ENCODE assay signal across 17 cellular contexts in genomic region chr20:62370807-62371587, GRCh38. TPM values are rescaled to one million over a fixed set of nuclear protein-coding genes. Genes with fewer than 3 reads are reported as not detected.
DNase-seq lines count a peak whose midpoint lies in the region; ATAC-seq and TF ChIP-seq lines count a peak whose summit lies in the region.
"Had no signal": no experiment of that assay in that cellular context is flagged by ENCODE, and none has a peak within 500 bp of the region (broad histone marks: within the 10 kb centered on the region; RNA-seq: fewer than 3 reads in every experiment).

No MANE protein-coding gene starts in this region.

- DNase-seq in ascending aorta (ENCODE audit: low spot score in 2 of 2) (no peak), right lobe of liver (peak in 2 of 3 donors; percentile 86 to 90), tibial artery (no peak)
- DNase-seq: activated CD4-positive, alpha-beta memory T cell treated with anti-CD3 and anti-CD28 coated beads, Interleukin-2, amount 10 ng/mL, durations not matched to agents 7 days and 5 days; CD4-positive, CD25-positive, alpha-beta regulatory T cell; H9; hippocampal formation; KBM-7; NCI-H1417; nephron progenitor cell; stimulated activated CD4-positive, alpha-beta T cell treated with anti-CD3 and anti-CD28 coated beads, Interleukin-4, amount 100 ng/mL, for 1 hour had no signal

- no peaks in the 10 kb centered on the region for H3K27me3 ChIP-seq in ascending aorta
- H3K27me3 ChIP-seq in right lobe of liver = no peaks in the 10 kb centered on the region
- no peaks in the 10 kb centered on the region for H3K27me3 ChIP-seq in tibial artery
- H3K27me3 ChIP-seq: right atrium auricular region had no signal

- H3K36me3 ChIP-seq in ascending aorta (no peaks in the 10 kb centered on the region), right lobe of liver (no peaks in the 10 kb centered on the region), tibial artery (no peaks in the 10 kb centered on the region)
- H3K36me3 ChIP-seq: right atrium auricular region had no signal

- no peak for TF ChIP-seq RAD21 in Ishikawa (IDR thresholded peaks at IDR 0.05; ENCODE audit: low read depth)

- intact Hi-C loops in ascending aorta (cut with DNase I) = loop anchor here (10.0 kb wide), 1 partner anchor 226 kb away; the partner anchor contains the start of genes PSMA7 and SS18L1
- intact Hi-C loops in right lobe of liver (cut with DNase I) = no loop called here
- intact Hi-C loops in tibial artery (cut with DNase I; ENCODE audit: low total_unique reads) = no loop called here

- no peak overlapping the region for H3K4me3 ChIP-seq in ascending aorta
- H3K4me3 ChIP-seq in right lobe of liver = peak overlapping the region in 1 of 3 donors; percentile 11
- no peak overlapping the region for H3K4me3 ChIP-seq in tibial artery
- H3K4me3 ChIP-seq: GM12878, right atrium auricular region had no signal

- TF ChIP-seq POLR2A in right lobe of liver (IDR thresholded peaks at IDR 0.05) = no peak

- ATAC-seq in right lobe of liver (peak in 2 of 4 donors; percentile 57 to 80), HG03045 (IDR thresholded peaks at IDR 0.05; ENCODE audit: unreplicated experiment) (no peak), GM21515 (IDR thresholded peaks at IDR 0.05; ENCODE audit: unreplicated experiment) (no peak), HG02973 (IDR thresholded peaks at IDR 0.05; ENCODE audit: unreplicated experiment) (no peak)
- ATAC-seq: GM12878 had no signal

- H3K27ac ChIP-seq in ascending aorta (peak overlapping the region; percentile 78 to 98), right lobe of liver (peak overlapping the region in 1 of 3 donors; percentile 85), tibial artery (peak overlapping the region; percentile 96 to 98)

- TF ChIP-seq CTCF in ascending aorta (IDR thresholded peaks at IDR 0.05) (no peak), right lobe of liver (IDR thresholded peaks at IDR 0.05) (no peak), tibial artery (IDR thresholded peaks at IDR 0.05) (no peak)

- 11% methylated on average over 5 of the region's 18 CpGs for WGBS in right lobe of liver (ENCODE audit: insufficient coverage, low coverage, low lambda C conversion rate, missing lambda C conversion rate)

- no peak for TF ChIP-seq EP300 in Ishikawa (IDR thresholded peaks at IDR 0.05; ENCODE audit: borderline replicate concordance)

- H3K9me3 ChIP-seq in ascending aorta (no peaks in the 10 kb centered on the region), right lobe of liver (no peaks in the 10 kb centered on the region), tibial artery (no peaks in the 10 kb centered on the region)
- H3K9me3 ChIP-seq: right atrium auricular region had no signal

- H3K4me1 ChIP-seq in ascending aorta (peaks cover 27 to 64% of the 10 kb centered on the region in 2 donors), right lobe of liver (peaks cover 0 to 53% (median 24%) of the 10 kb centered on the region in 4 donors), tibial artery (peaks cover 22 to 87% (median 76%) of the 10 kb centered on the region in 4 donors)

TF ChIP-seq in Ishikawa, 13 proteins besides CTCF, POLR2A, EP300 and RAD21:
- TF ChIP-seq TCF12 (IDR thresholded peaks at IDR 0.05; ENCODE audit: low read depth) (no peak), TAF1 (IDR thresholded peaks at IDR 0.05; ENCODE audit: low read depth) (no peak), MAX (IDR thresholded peaks at IDR 0.05) (peak; percentile 65; the same call in 1 of the 2 replicates), CREB1 (IDR thresholded peaks at IDR 0.05; ENCODE audit: low read depth) (no peak), EGR1 (IDR thresholded peaks at IDR 0.05) (no peak), USF1 (IDR thresholded peaks at IDR 0.05) (no peak), NFIC (IDR thresholded peaks at IDR 0.05) (peak; percentile 65; the same call in 1 of the 2 replicates), REST (IDR thresholded peaks at IDR 0.05; ENCODE audit: low read depth) (no peak), FOXM1 (IDR thresholded peaks at IDR 0.05; ENCODE audit: borderline replicate concordance, low read depth) (no peak), CEBPB (IDR thresholded peaks at IDR 0.05) (no peak), YY1 (IDR thresholded peaks at IDR 0.05; ENCODE audit: low read depth) (0 out of 2 replicates have a peak, but pooled peaks have one; percentile 15), ZBTB7A (IDR thresholded peaks at IDR 0.05; ENCODE audit: low read depth) (no peak), TEAD4 (IDR thresholded peaks at IDR 0.05) (no peak)

RNA-seq across cellular contexts. Expression of gene LAMA5, which starts 3.9 kb away (rescaled TPM):
- total RNA-seq in ascending aorta = 469 TPM
- total RNA-seq in right lobe of liver = 10 to 100 TPM; 30.3 to 80.8 (median 47.1) TPM

RNA-seq across cellular contexts. Expression of gene RPS21, which starts 15.9 kb away (rescaled TPM):
- total RNA-seq in ascending aorta (1,828 TPM), right lobe of liver (100 to 1,000 TPM; 339 to 696 (median 413) TPM)

RNA-seq across cellular contexts. Expression of gene CABLES2, which starts 36.1 kb away (rescaled TPM):
- total RNA-seq in ascending aorta (0.43 TPM), right lobe of liver (1 to 10 TPM; 1.4 to 2.9 (median 2.5) TPM)

RNA-seq across cellular contexts. Expression of gene RBBP8NL, which starts 56.3 kb away (rescaled TPM):
- not detected for total RNA-seq in ascending aorta
- total RNA-seq in right lobe of liver = not detected
- total RNA-seq: activated CD4-positive, alpha-beta memory T cell treated with anti-CD3 and anti-CD28 coated beads, Interleukin-2, amount 10 ng/mL, durations not matched to agents 7 days and 5 days; CD4-positive, CD25-positive, alpha-beta regulatory T cell; GM12878; right atrium auricular region had no signal

Comparison
In these comparisons a context has a peak if more than half of its experiments do, and no peak if none do; other contexts are left out.
1. DNase-seq: peak in right lobe of liver (2 of 3); none in ascending aorta (0 of 2) and tibial artery (0 of 2).